1 cellular context compared by ENCODE assay signal in the genomic region with DNA sequence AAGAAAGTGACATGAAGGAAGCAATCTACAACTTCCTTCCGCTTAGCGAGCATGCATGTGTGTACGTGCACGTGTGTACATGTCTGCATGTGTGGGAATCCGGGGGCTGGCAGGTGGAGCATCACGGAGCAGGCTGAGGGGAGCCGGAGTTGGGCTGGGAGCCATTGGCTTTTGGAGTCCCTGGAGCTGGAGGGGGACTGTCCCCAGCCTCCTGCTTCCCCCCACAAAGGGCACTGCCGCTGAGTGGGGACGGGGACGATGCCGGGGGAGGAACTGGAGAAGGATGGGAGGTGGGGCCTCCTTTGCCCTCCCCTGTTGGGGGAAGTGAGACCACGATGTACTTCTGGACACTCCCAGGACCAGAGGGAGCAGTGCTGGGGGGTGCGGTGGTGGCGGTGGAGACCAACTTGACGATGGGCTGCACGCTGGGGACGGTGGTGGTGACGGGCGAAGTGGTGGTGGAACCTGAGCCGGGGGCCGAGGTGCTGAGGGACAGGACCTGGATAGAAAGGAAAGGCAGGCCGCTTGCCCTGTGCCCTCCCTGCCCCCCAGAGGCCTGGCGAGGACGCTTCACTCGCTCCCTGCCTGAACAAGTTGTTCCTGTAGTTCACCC.
TF ChIP-seq lines count a peak whose summit lies in the region.

No MANE protein-coding gene starts in this region.

TF ChIP-seq in endothelial cell of umbilical vein, 7 proteins besides CTCF, POLR2A, EP300 and RAD21:
- no peak for TF ChIP-seq POLR2AphosphoS5 (IDR thresholded peaks at IDR 0.05; ENCODE audit: insufficient read depth, low read depth, low read length)
- TF ChIP-seq MYC (IDR thresholded peaks at IDR 0.05; ENCODE audit: low read depth, low read length), result no peak
- TF ChIP-seq, protein P1, sequence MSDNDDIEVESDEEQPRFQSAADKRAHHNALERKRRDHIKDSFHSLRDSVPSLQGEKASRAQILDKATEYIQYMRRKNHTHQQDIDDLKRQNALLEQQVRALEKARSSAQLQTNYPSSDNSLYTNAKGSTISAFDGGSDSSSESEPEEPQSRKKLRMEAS (IDR thresholded peaks at IDR 0.05; ENCODE audit: insufficient read depth, insufficient read length), result no peak
- TF ChIP-seq JUN (IDR thresholded peaks at IDR 0.05; ENCODE audit: borderline replicate concordance, insufficient read depth, insufficient read length, low read depth), result no peak
- no peak for TF ChIP-seq FOS (IDR thresholded peaks at IDR 0.05; ENCODE audit: borderline replicate concordance, insufficient read depth, low read length)
- no peak for TF ChIP-seq EZH2 (IDR thresholded peaks at IDR 0.05; ENCODE audit: borderline replicate concordance, low read depth, low read length, severe bottlenecking)
- TF ChIP-seq GATA2 (IDR thresholded peaks at IDR 0.05; ENCODE audit: insufficient read depth, insufficient read length, low read depth, low read length), result no peak
